In genomic region chr12:2180737-2181082, GRCh38 we compare ENCODE assay signal across 18 cellular contexts.
A peak's percentile ranks its signal among the peaks of the same experiment; 100 is the strongest.
DNase-seq lines count a peak whose midpoint lies in the region; ATAC-seq and TF ChIP-seq lines count a peak whose summit lies in the region.
"Had no signal": no experiment of that assay in that cellular context is flagged by ENCODE, and none has a peak within 500 bp of the region (broad histone marks: within the 10 kb centered on the region; RNA-seq: fewer than 3 reads in every experiment).

No MANE protein-coding gene starts in this region.

- peak overlapping the region; percentile 25 for H3K4me2 ChIP-seq in Loucy (ENCODE audit: low read depth, low read length, poor library complexity, severe bottlenecking)

- ATAC-seq in thoracic aorta (ENCODE audit: insufficient number of reproducible peaks, low FRiP score, low read depth) (no peak), GM18502 (IDR thresholded peaks at IDR 0.05; ENCODE audit: poor library complexity, unreplicated experiment) (no peak)
- no peak for ATAC-seq in CD4-positive, alpha-beta T cell (ENCODE audit: poor library complexity)
- ATAC-seq: activated naive CD8-positive, alpha-beta T cell treated with anti-CD3 and anti-CD28 coated beads, Interleukin-2, amount 50 U/mL, for 24 hours; activated T-helper 17 cell treated with anti-CD3 and anti-CD28 coated beads, Interleukin-2, amount 50 U/mL, for 72 hours; naive thymus-derived CD4-positive, alpha-beta T cell had no signal

- H3F3A ChIP-seq in Loucy (ENCODE audit: low read depth) = no peaks in the 10 kb centered on the region

- H3K9ac ChIP-seq in Loucy (ENCODE audit: low read depth, low read length, poor library complexity, severe bottlenecking) = peak overlapping the region; percentile 3

- no peak overlapping the region for H3K4me3 ChIP-seq in Loucy (ENCODE audit: low read length, poor library complexity, severe bottlenecking)
- H3K4me3 ChIP-seq in esophagus squamous epithelium = no peak overlapping the region
- H3K4me3 ChIP-seq in mesodermal cell (ENCODE audit: extremely low read depth, insufficient read depth, low read length, poor library complexity, severe bottlenecking) = no peak overlapping the region
- no peak overlapping the region for H3K4me3 ChIP-seq in thoracic aorta

- H3K9me3 ChIP-seq in Loucy (ENCODE audit: insufficient read depth, low read depth, low read length) (no peaks in the 10 kb centered on the region), esophagus squamous epithelium (no peaks in the 10 kb centered on the region), mesodermal cell (ENCODE audit: control insufficient read depth, low read length) (no peaks in the 10 kb centered on the region), thoracic aorta (no peaks in the 10 kb centered on the region)
- no peaks in the 10 kb centered on the region for H3K9me3 ChIP-seq in CD4-positive, alpha-beta T cell (ENCODE audit: control insufficient read depth, low read length)

- H3K27ac ChIP-seq in esophagus squamous epithelium (peak overlapping the region; percentile 56 to 85 (median 80)), mesodermal cell (ENCODE audit: low read depth, low read length, severe bottlenecking) (peak overlapping the region; percentile 11), thoracic aorta (peak overlapping the region; percentile 70 to 85)
- no peak overlapping the region for H3K27ac ChIP-seq in CD4-positive, alpha-beta T cell (ENCODE audit: low read depth, low read length)

- peaks cover 2% of the 10 kb centered on the region for H3K4me1 Mint-ChIP-seq in activated CD4-positive, alpha-beta memory T cell treated with anti-CD3 and anti-CD28 coated beads for 36 hours (ENCODE audit: low read depth)
- peaks cover 5% of the 10 kb centered on the region for H3K4me1 Mint-ChIP-seq in CD4-positive, alpha-beta T cell (ENCODE audit: low read depth)
- H3K4me1 Mint-ChIP-seq: activated B cell treated with CpG ODN at 0.5 μM for 24 hours had no signal

- no peak overlapping the region for H3K27ac Mint-ChIP-seq in activated CD4-positive, alpha-beta memory T cell treated with anti-CD3 and anti-CD28 coated beads for 36 hours
- H3K27ac Mint-ChIP-seq in CD4-positive, alpha-beta T cell = no peak overlapping the region
- H3K27ac Mint-ChIP-seq: activated B cell treated with CpG ODN at 0.5 μM for 24 hours; activated naive CD8-positive, alpha-beta T cell treated with anti-CD3 and anti-CD28 coated beads, Interleukin-2, amount 50 U/mL, for 24 hours; activated T-helper 17 cell treated with anti-CD3 and anti-CD28 coated beads, Interleukin-2, amount 50 U/mL, for 72 hours; naive thymus-derived CD4-positive, alpha-beta T cell had no signal

- H3K27me3 ChIP-seq in Loucy (ENCODE audit: insufficient read depth, low read length, poor library complexity, severe bottlenecking) (no peaks in the 10 kb centered on the region), esophagus squamous epithelium (no peaks in the 10 kb centered on the region), thoracic aorta (replicated peaks; ENCODE audit: insufficient read depth) (no peaks in the 10 kb centered on the region)
- H3K27me3 ChIP-seq in CD4-positive, alpha-beta T cell (ENCODE audit: control insufficient read depth, insufficient read depth, low read length) = peaks cover 5% of the 10 kb centered on the region

- H2AFZ ChIP-seq in Loucy (ENCODE audit: low read length) = peak overlapping the region; percentile 67; the same call in 1 of the 2 replicates

- no peaks in the 10 kb centered on the region for H3K36me3 ChIP-seq in Loucy (ENCODE audit: insufficient read depth, low read length)
- H3K36me3 ChIP-seq in esophagus squamous epithelium = no peaks in the 10 kb centered on the region
- H3K36me3 ChIP-seq in mesodermal cell (ENCODE audit: control insufficient read depth, insufficient read depth, low read length) = no peaks in the 10 kb centered on the region
- H3K36me3 ChIP-seq in thoracic aorta = no peaks in the 10 kb centered on the region

- no peaks in the 10 kb centered on the region for H3K9me3 Mint-ChIP-seq in activated CD4-positive, alpha-beta memory T cell treated with anti-CD3 and anti-CD28 coated beads for 36 hours
- no peaks in the 10 kb centered on the region for H3K9me3 Mint-ChIP-seq in CD4-positive, alpha-beta T cell
- H3K9me3 Mint-ChIP-seq: activated B cell treated with CpG ODN at 0.5 μM for 24 hours; activated naive CD8-positive, alpha-beta T cell treated with anti-CD3 and anti-CD28 coated beads, Interleukin-2, amount 50 U/mL, for 24 hours; activated T-helper 17 cell treated with anti-CD3 and anti-CD28 coated beads, Interleukin-2, amount 50 U/mL, for 72 hours; naive thymus-derived CD4-positive, alpha-beta T cell had no signal

- peaks cover 7% of the 10 kb centered on the region for H3K27me3 Mint-ChIP-seq in activated CD4-positive, alpha-beta memory T cell treated with anti-CD3 and anti-CD28 coated beads for 36 hours
- peaks cover 18% of the 10 kb centered on the region for H3K27me3 Mint-ChIP-seq in CD4-positive, alpha-beta T cell

- DNase-seq in esophagus squamous epithelium (lab: John Stamatoyannopoulos, UW) = no peak
- no peak for DNase-seq in thoracic aorta (ENCODE audit: low spot score)
- DNase-seq in activated CD4-positive, alpha-beta memory T cell treated with anti-CD3 and anti-CD28 coated beads for 36 hours = no peak
- no peak for DNase-seq in NCI-H526 (lab: John Stamatoyannopoulos, UW)
- DNase-seq in CD4-positive, alpha-beta T cell = no peak
- DNase-seq: activated B cell treated with CpG ODN at 0.5 μM for 24 hours; activated naive CD8-positive, alpha-beta T cell treated with anti-CD3 and anti-CD28 coated beads, Interleukin-2, amount 50 U/mL, for 24 hours; Calu3; naive thymus-derived CD4-positive, alpha-beta T cell; NCI-H1694; NCI-H2227 treated with DMSO at 0.1 percent for 48 hours; NK-92 treated with Interleukin-12 subunit alpha and Interleukin-12 subunit beta, amount 100 ng/mL, for 24 hours; stimulated activated naive CD4-positive, alpha-beta T cell; T-helper 2 cell had no signal

- H3K36me3 Mint-ChIP-seq in activated CD4-positive, alpha-beta memory T cell treated with anti-CD3 and anti-CD28 coated beads for 36 hours = no peaks in the 10 kb centered on the region
- no peaks in the 10 kb centered on the region for H3K36me3 Mint-ChIP-seq in CD4-positive, alpha-beta T cell (ENCODE audit: low read depth)
- H3K36me3 Mint-ChIP-seq: naive thymus-derived CD4-positive, alpha-beta T cell had no signal

- WGBS in esophagus squamous epithelium, 2 donors = 52 to 62% methylated on average over 3 of the region's 3 CpGs
- no CpG with 5 or more reads among the region's 3 CpGs for WGBS in mesodermal cell (ENCODE audit: insufficient coverage in 2 of 2), 2 experiments

- H3K79me2 ChIP-seq in Loucy (ENCODE audit: insufficient read depth, low read length) = no peaks in the 10 kb centered on the region

- H3K4me3 Mint-ChIP-seq in activated CD4-positive, alpha-beta memory T cell treated with anti-CD3 and anti-CD28 coated beads for 36 hours = no peak overlapping the region
- no peak overlapping the region for H3K4me3 Mint-ChIP-seq in CD4-positive, alpha-beta T cell
- H3K4me3 Mint-ChIP-seq: activated B cell treated with CpG ODN at 0.5 μM for 24 hours; activated naive CD8-positive, alpha-beta T cell treated with anti-CD3 and anti-CD28 coated beads, Interleukin-2, amount 50 U/mL, for 24 hours; activated T-helper 17 cell treated with anti-CD3 and anti-CD28 coated beads, Interleukin-2, amount 50 U/mL, for 72 hours; naive thymus-derived CD4-positive, alpha-beta T cell had no signal

- H3K4me1 ChIP-seq in Loucy (ENCODE audit: insufficient read depth, low read length, poor library complexity, severe bottlenecking) (peaks cover 21% of the 10 kb centered on the region), esophagus squamous epithelium (peaks cover 15 to 44% (median 22%) of the 10 kb centered on the region in 3 donors), mesodermal cell (ENCODE audit: control insufficient read depth, insufficient read depth, low read length, poor library complexity, severe bottlenecking) (peaks cover 30% of the 10 kb centered on the region), thoracic aorta (ENCODE audit: control insufficient read depth in 1 of 2, low read depth in 2 of 2) (peaks cover 21 to 53% of the 10 kb centered on the region in 2 donors)

- no peaks in the 10 kb centered on the region for H4K20me1 ChIP-seq in Loucy (ENCODE audit: insufficient read depth, low read length, poor library complexity, severe bottlenecking)

- no peak for TF ChIP-seq CTCF in Loucy (conservative IDR thresholded peaks at IDR 0.05; ENCODE audit: low read length)
- no peak for TF ChIP-seq CTCF in esophagus squamous epithelium (IDR thresholded peaks at IDR 0.05)
- no peak for TF ChIP-seq CTCF in thoracic aorta (IDR thresholded peaks at IDR 0.05)
- no peak for TF ChIP-seq CTCF in CD4-positive, alpha-beta T cell (IDR thresholded peaks at IDR 0.05)

- POLR2A ChIA-PET in activated CD4-positive, alpha-beta memory T cell treated with anti-CD3 and anti-CD28 coated beads for 36 hours (lab: Charles Lee) = no interaction called here
- POLR2A ChIA-PET in CD4-positive, alpha-beta T cell (lab: Charles Lee) = no interaction called here

- intact Hi-C loops in esophagus squamous epithelium (cut with DNase I) = no loop called here
- intact Hi-C loops in activated CD4-positive, alpha-beta memory T cell treated with anti-CD3 and anti-CD28 coated beads for 36 hours (cut with micrococcal nuclease) = no loop called here
- intact Hi-C loops in CD4-positive, alpha-beta T cell (cut with DNase I, micrococcal nuclease) = no loop called here

- H3K9me2 ChIP-seq in Loucy (replicated peaks; ENCODE audit: low read depth, low read length) = no peaks in the 10 kb centered on the region

- CTCF ChIA-PET in activated CD4-positive, alpha-beta memory T cell treated with anti-CD3 and anti-CD28 coated beads for 36 hours (lab: Charles Lee) = no interaction called here
- CTCF ChIA-PET in CD4-positive, alpha-beta T cell (lab: Charles Lee) = no interaction called here

- TF ChIP-seq POLR2A in esophagus squamous epithelium (IDR thresholded peaks at IDR 0.05) = no peak
